24 cellular contexts compared by ENCODE assay signal in the genomic region with DNA sequence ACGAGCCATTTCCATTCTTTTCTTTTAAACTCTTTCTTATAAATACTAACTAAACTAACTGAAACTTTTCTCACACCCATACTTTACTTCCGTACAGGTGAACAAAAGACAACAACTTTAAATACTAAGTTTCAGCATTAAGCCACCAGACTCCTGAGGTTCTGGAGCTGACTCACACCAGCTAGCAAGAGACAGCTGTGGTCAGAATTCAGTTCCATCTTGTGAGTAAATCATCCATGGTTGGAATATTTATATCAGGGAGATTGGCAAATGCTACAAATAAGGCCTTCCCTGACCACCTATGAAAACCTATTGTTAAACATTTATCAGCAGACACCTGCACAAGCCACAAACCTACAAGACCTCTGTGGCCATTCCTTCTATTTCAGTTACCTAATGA.
DNase-seq lines count a peak whose midpoint lies in the region; ATAC-seq, FAIRE-seq and TF ChIP-seq lines count a peak whose summit lies in the region.
"Had no signal": no experiment of that assay in that cellular context is flagged by ENCODE, and none has a peak within 500 bp of the region (broad histone marks: within the 10 kb centered on the region; RNA-seq: fewer than 3 reads in every experiment).

No MANE protein-coding gene starts in this region.

- no peak for FAIRE-seq in astrocyte (lab: Jason Lieb, UNC)
- FAIRE-seq: GM12892, HepG2 had no signal

- no peaks in the 10 kb centered on the region for H3K36me3 Mint-ChIP-seq in astrocyte (ENCODE audit: low read depth, unreplicated experiment)

- peaks cover 2% of the 10 kb centered on the region for H3K9me3 Mint-ChIP-seq in astrocyte (ENCODE audit: unreplicated experiment)
- H3K9me3 Mint-ChIP-seq: CD4-positive, alpha-beta T cell; HFFc6 had no signal

- no peaks in the 10 kb centered on the region for H3K27me3 Mint-ChIP-seq in astrocyte (ENCODE audit: low read depth, unreplicated experiment)
- H3K27me3 Mint-ChIP-seq: CD4-positive, alpha-beta T cell had no signal

- H3K9me3 ChIP-seq in astrocyte (ENCODE audit: insufficient read depth, low read depth, low read length) (no peaks in the 10 kb centered on the region), BE2C (no peaks in the 10 kb centered on the region)
- H3K9me3 ChIP-seq: BLaER1, SK-N-SH had no signal

- no peak overlapping the region for H3K4me2 ChIP-seq in astrocyte (ENCODE audit: low read length)
- H3K4me2 ChIP-seq: BLaER1, SK-N-SH had no signal

- H3K4me1 Mint-ChIP-seq in astrocyte (ENCODE audit: low read depth, unreplicated experiment) = peaks cover 13% of the 10 kb centered on the region

- H3K27ac Mint-ChIP-seq in astrocyte (ENCODE audit: unreplicated experiment) = no peak overlapping the region
- H3K27ac Mint-ChIP-seq: CD4-positive, alpha-beta T cell; HFFc6 had no signal

- H2AFZ ChIP-seq in astrocyte (ENCODE audit: low read depth, low read length) = no peak overlapping the region

- H3K27me3 ChIP-seq in astrocyte (ENCODE audit: insufficient read depth, low read length) (no peaks in the 10 kb centered on the region), BE2C (no peaks in the 10 kb centered on the region)
- H3K27me3 ChIP-seq: BLaER1 had no signal

- peak; percentile 56 for DNase-seq in M059J (ENCODE audit: low read depth)
- peak; percentile 40 for DNase-seq in astrocyte (ENCODE audit: low read depth)
- DNase-seq in iris pigment epithelial cell (ENCODE audit: low read depth) = peak; percentile 45
- DNase-seq in renal cortical epithelial cell (ENCODE audit: low read depth) = peak; percentile 36
- no peak for DNase-seq in RPMI8226
- DNase-seq in BE2C = no peak
- no peak for DNase-seq in sciatic nerve (ENCODE audit: low spot score)
- DNase-seq: CD4-positive, alpha-beta T cell; COR-L47; DMS 273 treated with DMSO at 0.1 percent for 48 hours; DND-41; H7; HFFc6; KBM-7; NCI-H1092 treated with DMSO at 0.1 percent for 48 hours; NCI-H1436 treated with DMSO at 0.1 percent for 48 hours; NCI-H1930; NCI-H2227 treated with DMSO at 0.1 percent for 48 hours; SHP77 treated with DMSO at 0.1 percent for 48 hours; SK-N-SH had no signal

- ATAC-seq in sciatic nerve = no peak
- ATAC-seq: HepG2 had no signal

- H3K4me1 ChIP-seq in astrocyte (ENCODE audit: insufficient read depth, low read length) = peaks cover 4% of the 10 kb centered on the region
- H3K4me1 ChIP-seq in BE2C = no peaks in the 10 kb centered on the region
- H3K4me1 ChIP-seq: BLaER1 had no signal

- intact Hi-C loops in sciatic nerve (cut with DNase I) = no loop called here

- H3K36me3 ChIP-seq in astrocyte (ENCODE audit: insufficient read depth, low read length) (no peaks in the 10 kb centered on the region), BE2C (no peaks in the 10 kb centered on the region)
- H3K36me3 ChIP-seq: BLaER1 had no signal

- H3K27ac ChIP-seq in astrocyte (ENCODE audit: low read depth, low read length) = no peak overlapping the region
- H3K27ac ChIP-seq: BLaER1, RWPE1 had no signal

- H3K9ac ChIP-seq in astrocyte (ENCODE audit: low read length) = no peak overlapping the region
- H3K9ac ChIP-seq: BLaER1, SK-N-SH had no signal

- no peaks in the 10 kb centered on the region for H4K20me1 ChIP-seq in astrocyte (ENCODE audit: insufficient read depth, low read length)
- H4K20me1 ChIP-seq: BLaER1 had no signal

- H3K79me2 ChIP-seq in astrocyte (ENCODE audit: insufficient read depth, low read length) = no peaks in the 10 kb centered on the region

- H3K4me3 ChIP-seq in astrocyte (ENCODE audit: insufficient read depth, low read depth, low read length) (no peak overlapping the region), BE2C (ENCODE audit: low read depth, low read length) (no peak overlapping the region)
- H3K4me3 ChIP-seq: BLaER1 had no signal

- TF ChIP-seq CTCF in astrocyte (IDR thresholded peaks at IDR 0.05; ENCODE audit: insufficient read depth, low read depth, low read length) (no peak), BE2C (IDR thresholded peaks at IDR 0.05; ENCODE audit: low read depth, low read length) (no peak)

- no peak overlapping the region for H3K4me3 Mint-ChIP-seq in astrocyte (ENCODE audit: unreplicated experiment)
- H3K4me3 Mint-ChIP-seq: CD4-positive, alpha-beta T cell; HFFc6 had no signal

Comparison
In these comparisons a context has a peak if more than half of its experiments do, and no peak if none do; other contexts are left out.
1. DNase-seq: peak in M059J (single experiment), astrocyte (single experiment), iris pigment epithelial cell (single experiment) and renal cortical epithelial cell (single experiment); none in RPMI8226 (single experiment), BE2C (single experiment) and sciatic nerve (single experiment).